ENCODE assay signal across 9 cellular contexts in genomic region chr3:127779747-127780146, GRCh38. TPM values are rescaled to one million over a fixed set of nuclear protein-coding genes. Genes with fewer than 3 reads are reported as not detected.
DNase-seq lines count a peak whose midpoint lies in the region; ATAC-seq, FAIRE-seq and TF ChIP-seq lines count a peak whose summit lies in the region.
"Had no signal": no experiment of that assay in that cellular context is flagged by ENCODE, and none has a peak within 500 bp of the region (broad histone marks: within the 10 kb centered on the region; RNA-seq: fewer than 3 reads in every experiment).

No MANE protein-coding gene starts in this region.

- DNase-seq in GF-D8 (lab: John Stamatoyannopoulos, UW) (peak; percentile 58), pancreas (peak in 2 of 6 donors; percentile 12 to 23), H54 (ENCODE audit: insufficient read length, low spot score) (no peak), NAMALWA (ENCODE audit: low spot score) (no peak), KG1 (lab: John Stamatoyannopoulos, UW) (no peak), lower leg skin (ENCODE audit: low spot score in 2 of 2) (no peak)
- DNase-seq in activated naive CD8-positive, alpha-beta T cell treated with anti-CD3 and anti-CD28 coated beads for 36 hours: no peak
- DNase-seq: NCI-H1105 had no signal

- H3K9me3 Mint-ChIP-seq in activated naive CD8-positive, alpha-beta T cell treated with anti-CD3 and anti-CD28 coated beads for 36 hours: peaks cover 5% of the 10 kb centered on the region

- 71 to 81% methylated on average over 3 of the region's 3 CpGs for WGBS in pancreas, 2 donors
- WGBS in lower leg skin, 2 donors: 49 to 59% methylated on average over 3 of the region's 3 CpGs

- no peak for TF ChIP-seq CTCF in pancreas (IDR thresholded peaks at IDR 0.05)
- TF ChIP-seq CTCF in lower leg skin (IDR thresholded peaks at IDR 0.05): no peak

- peaks cover 3% of the 10 kb centered on the region for H3K36me3 Mint-ChIP-seq in activated naive CD8-positive, alpha-beta T cell treated with anti-CD3 and anti-CD28 coated beads for 36 hours

- ATAC-seq in HG02759 (IDR thresholded peaks at IDR 0.05; ENCODE audit: unreplicated experiment): peak; percentile 34
- peak; percentile 45 to 80 (median 64) for ATAC-seq in pancreas

- peaks cover 0 to 10% (median 0%) of the 10 kb centered on the region in 3 donors for H3K4me1 ChIP-seq in pancreas

- peak overlapping the region; percentile 14 for H3K27ac Mint-ChIP-seq in activated naive CD8-positive, alpha-beta T cell treated with anti-CD3 and anti-CD28 coated beads for 36 hours

- no peaks in the 10 kb centered on the region for H3K27me3 ChIP-seq in pancreas

- H3K4me3 ChIP-seq in pancreas (no peak overlapping the region), lower leg skin (ENCODE audit: low read depth, poor library complexity, severe bottlenecking) (no peak overlapping the region)

- FAIRE-seq in pancreas (lab: Jason Lieb, UNC) (no peak), H54 (lab: Jason Lieb, UNC) (no peak)

- intact Hi-C loops in pancreas (cut with DNase I): no loop called here
- intact Hi-C loops in lower leg skin (cut with DNase I; ENCODE audit: low total_unique reads): no loop called here

- TF ChIP-seq POLR2A in H54 (IDR thresholded peaks at IDR 0.05; ENCODE audit: low read depth, low read length): no peak
- no peak for TF ChIP-seq POLR2A in lower leg skin (IDR thresholded peaks at IDR 0.05)

- H3K36me3 ChIP-seq in pancreas: no peaks in the 10 kb centered on the region

- no peak overlapping the region for H3K27ac ChIP-seq in pancreas

- no peak overlapping the region for H3K4me3 Mint-ChIP-seq in activated naive CD8-positive, alpha-beta T cell treated with anti-CD3 and anti-CD28 coated beads for 36 hours

- no peaks in the 10 kb centered on the region for H3K9me3 ChIP-seq in pancreas

- H3K27me3 Mint-ChIP-seq in activated naive CD8-positive, alpha-beta T cell treated with anti-CD3 and anti-CD28 coated beads for 36 hours: no peaks in the 10 kb centered on the region

- peaks cover 10% of the 10 kb centered on the region for H3K4me1 Mint-ChIP-seq in activated naive CD8-positive, alpha-beta T cell treated with anti-CD3 and anti-CD28 coated beads for 36 hours

RNA-seq across cellular contexts. Expression of gene MGLL, which starts 42.6 kb away (rescaled TPM):
- total RNA-seq in activated naive CD8-positive, alpha-beta T cell treated with anti-CD3 and anti-CD28 coated beads for 36 hours: under 1 TPM; 0.28 to 0.29 TPM
- total RNA-seq in pancreas: 10 to 100 TPM in 1 of 6 donors, 1 to 10 TPM in 5; 3.3 to 11.4 (median 7.5) TPM
- polyA plus RNA-seq in pancreas: 1 to 10 TPM; 5.2 to 5.9 TPM
- total RNA-seq in lower leg skin: 10 to 100 TPM; 44.0 to 57.4 (median 48.0) TPM
